ENCODE assay signal across 1 cellular context in the genomic region with DNA sequence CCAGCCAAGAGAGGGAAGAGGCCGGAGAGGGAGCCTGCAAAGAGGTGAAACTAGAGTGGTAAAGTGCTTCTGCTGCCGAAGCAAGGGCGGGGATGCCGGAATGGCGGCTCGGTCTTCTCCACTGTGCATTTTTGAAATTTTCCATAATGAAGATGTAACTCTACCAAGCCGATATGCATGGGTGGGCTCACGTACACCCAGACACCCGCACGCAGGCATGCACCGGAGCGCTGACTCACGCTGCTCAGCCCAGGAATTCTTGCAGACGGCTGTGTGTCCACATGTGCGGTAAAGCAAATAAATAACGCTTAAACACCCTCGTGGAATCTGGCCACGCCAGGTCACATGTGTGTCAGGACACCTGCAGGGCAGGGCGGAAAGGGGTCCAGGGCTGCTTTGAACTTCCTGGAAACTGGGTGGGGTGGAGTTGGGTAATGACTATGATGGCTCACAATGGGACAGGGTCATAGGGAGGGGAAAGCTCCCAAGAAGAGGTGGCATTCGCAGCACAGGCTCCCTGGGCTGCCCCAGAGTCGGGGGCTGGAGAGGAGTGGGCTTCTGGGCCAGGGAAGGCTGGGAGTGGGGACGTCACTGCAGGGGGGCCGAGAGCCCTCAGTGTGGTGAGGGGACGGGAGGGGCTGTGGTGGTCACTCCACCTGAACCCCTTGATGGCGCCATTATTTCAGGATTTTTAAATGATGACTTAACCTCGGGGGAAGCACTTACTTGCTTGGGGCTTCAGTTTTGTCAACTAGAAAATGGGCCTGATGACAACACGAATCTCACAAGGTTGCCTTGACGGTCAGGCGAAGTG.
A peak's percentile ranks its signal among the peaks of the same experiment; 100 is the strongest.
TF ChIP-seq lines count a peak whose summit lies in the region.

No MANE protein-coding gene starts in this region.

TF ChIP-seq in HepG2, 621 proteins besides CTCF, POLR2A, EP300 and RAD21 (continued from another document and continues in another):
- TF ChIP-seq, protein P1, sequence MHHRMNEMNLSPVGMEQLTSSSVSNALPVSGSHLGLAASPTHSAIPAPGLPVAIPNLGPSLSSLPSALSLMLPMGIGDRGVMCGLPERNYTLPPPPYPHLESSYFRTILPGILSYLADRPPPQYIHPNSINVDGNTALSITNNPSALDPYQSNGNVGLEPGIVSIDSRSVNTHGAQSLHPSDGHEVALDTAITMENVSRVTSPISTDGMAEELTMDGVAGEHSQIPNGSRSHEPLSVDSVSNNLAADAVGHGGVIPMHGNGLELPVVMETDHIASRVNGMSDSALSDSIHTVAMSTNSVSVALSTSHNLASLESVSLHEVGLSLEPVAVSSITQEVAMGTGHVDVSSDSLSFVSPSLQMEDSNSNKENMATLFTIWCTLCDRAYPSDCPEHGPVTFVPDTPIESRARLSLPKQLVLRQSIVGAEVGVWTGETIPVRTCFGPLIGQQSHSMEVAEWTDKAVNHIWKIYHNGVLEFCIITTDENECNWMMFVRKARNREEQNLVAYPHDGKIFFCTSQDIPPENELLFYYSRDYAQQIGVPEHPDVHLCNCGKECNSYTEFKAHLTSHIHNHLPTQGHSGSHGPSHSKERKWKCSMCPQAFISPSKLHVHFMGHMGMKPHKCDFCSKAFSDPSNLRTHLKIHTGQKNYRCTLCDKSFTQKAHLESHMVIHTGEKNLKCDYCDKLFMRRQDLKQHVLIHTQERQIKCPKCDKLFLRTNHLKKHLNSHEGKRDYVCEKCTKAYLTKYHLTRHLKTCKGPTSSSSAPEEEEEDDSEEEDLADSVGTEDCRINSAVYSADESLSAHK (CRISPR knock-in tag; IDR thresholded peaks at IDR 0.05; ENCODE audit: borderline replicate concordance), result no peak
- TF ChIP-seq ZNF703 (CRISPR knock-in tag; IDR thresholded peaks at IDR 0.05; ENCODE audit: borderline replicate concordance), result no peak
- TF ChIP-seq, protein P2, sequence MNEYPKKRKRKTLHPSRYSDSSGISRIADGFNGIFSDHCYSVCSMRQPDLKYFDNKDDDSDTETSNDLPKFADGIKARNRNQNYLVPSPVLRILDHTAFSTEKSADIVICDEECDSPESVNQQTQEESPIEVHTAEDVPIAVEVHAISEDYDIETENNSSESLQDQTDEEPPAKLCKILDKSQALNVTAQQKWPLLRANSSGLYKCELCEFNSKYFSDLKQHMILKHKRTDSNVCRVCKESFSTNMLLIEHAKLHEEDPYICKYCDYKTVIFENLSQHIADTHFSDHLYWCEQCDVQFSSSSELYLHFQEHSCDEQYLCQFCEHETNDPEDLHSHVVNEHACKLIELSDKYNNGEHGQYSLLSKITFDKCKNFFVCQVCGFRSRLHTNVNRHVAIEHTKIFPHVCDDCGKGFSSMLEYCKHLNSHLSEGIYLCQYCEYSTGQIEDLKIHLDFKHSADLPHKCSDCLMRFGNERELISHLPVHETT (CRISPR knock-in tag; conservative IDR thresholded peaks at IDR 0.05), result peak; percentile 94
- no peak; the same call in 1 of the 2 replicates for TF ChIP-seq ZNF329 (CRISPR knock-in tag; IDR thresholded peaks at IDR 0.05; ENCODE audit: low read depth)
- peak; percentile 92; the same call in 1 of the 2 replicates for TF ChIP-seq ZNF839 (CRISPR knock-in tag; IDR thresholded peaks at IDR 0.05; ENCODE audit: borderline replicate concordance)
- TF ChIP-seq ZBTB21 (CRISPR knock-in tag; IDR thresholded peaks at IDR 0.05), result peak; percentile 47; the same call in 1 of the 2 replicates
- peak; percentile 42; the same call in 1 of the 2 replicates for TF ChIP-seq REPIN1 (CRISPR knock-in tag; IDR thresholded peaks at IDR 0.05; ENCODE audit: borderline replicate concordance, low read depth)
- peak; percentile 98 for TF ChIP-seq IRF2 (CRISPR knock-in tag; IDR thresholded peaks at IDR 0.05)
- TF ChIP-seq ATF1 (CRISPR knock-in tag; IDR thresholded peaks at IDR 0.05), result peak; percentile 82
- TF ChIP-seq ZNF124 (CRISPR knock-in tag; IDR thresholded peaks at IDR 0.05), result peak; percentile 96
- TF ChIP-seq PCBP2 (optimal IDR thresholded peaks at IDR 0.05; ENCODE audit: low read depth, low read length, poor library complexity, severe bottlenecking), result no peak
- TF ChIP-seq, protein P3, sequence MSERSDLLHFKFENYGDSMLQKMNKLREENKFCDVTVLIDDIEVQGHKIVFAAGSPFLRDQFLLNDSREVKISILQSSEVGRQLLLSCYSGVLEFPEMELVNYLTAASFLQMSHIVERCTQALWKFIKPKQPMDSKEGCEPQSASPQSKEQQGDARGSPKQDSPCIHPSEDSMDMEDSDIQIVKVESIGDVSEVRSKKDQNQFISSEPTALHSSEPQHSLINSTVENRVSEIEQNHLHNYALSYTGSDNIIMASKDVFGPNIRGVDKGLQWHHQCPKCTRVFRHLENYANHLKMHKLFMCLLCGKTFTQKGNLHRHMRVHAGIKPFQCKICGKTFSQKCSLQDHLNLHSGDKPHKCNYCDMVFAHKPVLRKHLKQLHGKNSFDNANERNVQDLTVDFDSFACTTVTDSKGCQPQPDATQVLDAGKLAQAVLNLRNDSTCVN (CRISPR knock-in tag; IDR thresholded peaks at IDR 0.05; ENCODE audit: borderline replicate concordance), result peak; percentile 94
- peak; percentile 91 to 94 for TF ChIP-seq HMGXB4 (CRISPR knock-in tag; IDR thresholded peaks at IDR 0.05; ENCODE audit: borderline replicate concordance in 1 of 2, low read depth in 1 of 2)
- TF ChIP-seq RXRA (CRISPR knock-in tag; IDR thresholded peaks at IDR 0.05), result peak; percentile 99
- peak; percentile 86; the same call in 1 of the 2 replicates for TF ChIP-seq ZNF160 (CRISPR knock-in tag; IDR thresholded peaks at IDR 0.05)
- TF ChIP-seq FOXA3 (CRISPR knock-in tag; IDR thresholded peaks at IDR 0.05), result peak; percentile 99
- TF ChIP-seq, protein P4, sequence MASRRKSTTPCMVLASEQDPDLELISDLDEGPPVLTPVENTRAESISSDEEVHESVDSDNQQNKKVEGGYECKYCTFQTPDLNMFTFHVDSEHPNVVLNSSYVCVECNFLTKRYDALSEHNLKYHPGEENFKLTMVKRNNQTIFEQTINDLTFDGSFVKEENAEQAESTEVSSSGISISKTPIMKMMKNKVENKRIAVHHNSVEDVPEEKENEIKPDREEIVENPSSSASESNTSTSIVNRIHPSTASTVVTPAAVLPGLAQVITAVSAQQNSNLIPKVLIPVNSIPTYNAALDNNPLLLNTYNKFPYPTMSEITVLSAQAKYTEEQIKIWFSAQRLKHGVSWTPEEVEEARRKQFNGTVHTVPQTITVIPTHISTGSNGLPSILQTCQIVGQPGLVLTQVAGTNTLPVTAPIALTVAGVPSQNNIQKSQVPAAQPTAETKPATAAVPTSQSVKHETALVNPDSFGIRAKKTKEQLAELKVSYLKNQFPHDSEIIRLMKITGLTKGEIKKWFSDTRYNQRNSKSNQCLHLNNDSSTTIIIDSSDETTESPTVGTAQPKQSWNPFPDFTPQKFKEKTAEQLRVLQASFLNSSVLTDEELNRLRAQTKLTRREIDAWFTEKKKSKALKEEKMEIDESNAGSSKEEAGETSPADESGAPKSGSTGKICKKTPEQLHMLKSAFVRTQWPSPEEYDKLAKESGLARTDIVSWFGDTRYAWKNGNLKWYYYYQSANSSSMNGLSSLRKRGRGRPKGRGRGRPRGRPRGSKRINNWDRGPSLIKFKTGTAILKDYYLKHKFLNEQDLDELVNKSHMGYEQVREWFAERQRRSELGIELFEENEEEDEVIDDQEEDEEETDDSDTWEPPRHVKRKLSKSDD (CRISPR knock-in tag; IDR thresholded peaks at IDR 0.05; ENCODE audit: low read depth), result peak; percentile 95
- TF ChIP-seq MIER2 (CRISPR knock-in tag; IDR thresholded peaks at IDR 0.05), result peak; percentile 88
- peak; percentile 99 for TF ChIP-seq ZBTB1 (CRISPR knock-in tag; IDR thresholded peaks at IDR 0.05; ENCODE audit: borderline replicate concordance)
- peak; percentile 92; the same call in 1 of the 2 replicates for TF ChIP-seq ZSCAN25 (CRISPR knock-in tag; IDR thresholded peaks at IDR 0.05)
- TF ChIP-seq ZNF652 (CRISPR knock-in tag; IDR thresholded peaks at IDR 0.05; ENCODE audit: borderline replicate concordance, low read depth), result peak; percentile 69; the same call in 1 of the 2 replicates
- peak; percentile 95 for TF ChIP-seq ZNF225 (CRISPR knock-in tag; IDR thresholded peaks at IDR 0.05)
- TF ChIP-seq NFKB2 (CRISPR knock-in tag; IDR thresholded peaks at IDR 0.05; ENCODE audit: borderline replicate concordance), result peak; percentile 77; the same call in 1 of the 2 replicates
- peak; percentile 93 for TF ChIP-seq ZNF607 (CRISPR knock-in tag; IDR thresholded peaks at IDR 0.05; ENCODE audit: borderline replicate concordance)
- TF ChIP-seq, protein P5, sequence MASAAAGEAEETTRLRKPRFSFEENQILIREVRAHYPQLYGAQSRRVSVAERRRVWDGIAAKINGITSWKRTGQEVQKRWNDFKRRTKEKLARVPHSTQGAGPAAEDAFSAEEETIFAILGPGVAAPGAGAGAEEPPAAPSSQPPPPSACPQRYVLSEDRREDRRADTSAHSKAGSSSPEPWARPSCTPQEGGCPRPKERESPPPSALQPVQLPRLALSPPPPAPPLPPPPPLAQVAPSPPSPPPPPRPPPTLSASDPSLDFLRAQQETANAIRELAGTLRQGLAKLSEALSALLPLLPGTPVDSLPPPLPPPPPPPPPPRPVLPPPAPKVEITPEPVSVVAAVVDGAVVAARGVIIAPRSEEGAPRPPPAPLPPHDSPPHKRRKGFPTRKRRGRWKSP (CRISPR knock-in tag; IDR thresholded peaks at IDR 0.05), result peak; percentile 92; the same call in 1 of the 2 replicates
- TF ChIP-seq ZEB1 (IDR thresholded peaks at IDR 0.05; ENCODE audit: insufficient replicate concordance, low read depth), result peak; percentile 93
- TF ChIP-seq E2F2 (CRISPR knock-in tag; IDR thresholded peaks at IDR 0.05; ENCODE audit: borderline replicate concordance), result 0 out of 2 replicates have a peak, but pooled peaks have one; percentile 7
- TF ChIP-seq, protein P6, sequence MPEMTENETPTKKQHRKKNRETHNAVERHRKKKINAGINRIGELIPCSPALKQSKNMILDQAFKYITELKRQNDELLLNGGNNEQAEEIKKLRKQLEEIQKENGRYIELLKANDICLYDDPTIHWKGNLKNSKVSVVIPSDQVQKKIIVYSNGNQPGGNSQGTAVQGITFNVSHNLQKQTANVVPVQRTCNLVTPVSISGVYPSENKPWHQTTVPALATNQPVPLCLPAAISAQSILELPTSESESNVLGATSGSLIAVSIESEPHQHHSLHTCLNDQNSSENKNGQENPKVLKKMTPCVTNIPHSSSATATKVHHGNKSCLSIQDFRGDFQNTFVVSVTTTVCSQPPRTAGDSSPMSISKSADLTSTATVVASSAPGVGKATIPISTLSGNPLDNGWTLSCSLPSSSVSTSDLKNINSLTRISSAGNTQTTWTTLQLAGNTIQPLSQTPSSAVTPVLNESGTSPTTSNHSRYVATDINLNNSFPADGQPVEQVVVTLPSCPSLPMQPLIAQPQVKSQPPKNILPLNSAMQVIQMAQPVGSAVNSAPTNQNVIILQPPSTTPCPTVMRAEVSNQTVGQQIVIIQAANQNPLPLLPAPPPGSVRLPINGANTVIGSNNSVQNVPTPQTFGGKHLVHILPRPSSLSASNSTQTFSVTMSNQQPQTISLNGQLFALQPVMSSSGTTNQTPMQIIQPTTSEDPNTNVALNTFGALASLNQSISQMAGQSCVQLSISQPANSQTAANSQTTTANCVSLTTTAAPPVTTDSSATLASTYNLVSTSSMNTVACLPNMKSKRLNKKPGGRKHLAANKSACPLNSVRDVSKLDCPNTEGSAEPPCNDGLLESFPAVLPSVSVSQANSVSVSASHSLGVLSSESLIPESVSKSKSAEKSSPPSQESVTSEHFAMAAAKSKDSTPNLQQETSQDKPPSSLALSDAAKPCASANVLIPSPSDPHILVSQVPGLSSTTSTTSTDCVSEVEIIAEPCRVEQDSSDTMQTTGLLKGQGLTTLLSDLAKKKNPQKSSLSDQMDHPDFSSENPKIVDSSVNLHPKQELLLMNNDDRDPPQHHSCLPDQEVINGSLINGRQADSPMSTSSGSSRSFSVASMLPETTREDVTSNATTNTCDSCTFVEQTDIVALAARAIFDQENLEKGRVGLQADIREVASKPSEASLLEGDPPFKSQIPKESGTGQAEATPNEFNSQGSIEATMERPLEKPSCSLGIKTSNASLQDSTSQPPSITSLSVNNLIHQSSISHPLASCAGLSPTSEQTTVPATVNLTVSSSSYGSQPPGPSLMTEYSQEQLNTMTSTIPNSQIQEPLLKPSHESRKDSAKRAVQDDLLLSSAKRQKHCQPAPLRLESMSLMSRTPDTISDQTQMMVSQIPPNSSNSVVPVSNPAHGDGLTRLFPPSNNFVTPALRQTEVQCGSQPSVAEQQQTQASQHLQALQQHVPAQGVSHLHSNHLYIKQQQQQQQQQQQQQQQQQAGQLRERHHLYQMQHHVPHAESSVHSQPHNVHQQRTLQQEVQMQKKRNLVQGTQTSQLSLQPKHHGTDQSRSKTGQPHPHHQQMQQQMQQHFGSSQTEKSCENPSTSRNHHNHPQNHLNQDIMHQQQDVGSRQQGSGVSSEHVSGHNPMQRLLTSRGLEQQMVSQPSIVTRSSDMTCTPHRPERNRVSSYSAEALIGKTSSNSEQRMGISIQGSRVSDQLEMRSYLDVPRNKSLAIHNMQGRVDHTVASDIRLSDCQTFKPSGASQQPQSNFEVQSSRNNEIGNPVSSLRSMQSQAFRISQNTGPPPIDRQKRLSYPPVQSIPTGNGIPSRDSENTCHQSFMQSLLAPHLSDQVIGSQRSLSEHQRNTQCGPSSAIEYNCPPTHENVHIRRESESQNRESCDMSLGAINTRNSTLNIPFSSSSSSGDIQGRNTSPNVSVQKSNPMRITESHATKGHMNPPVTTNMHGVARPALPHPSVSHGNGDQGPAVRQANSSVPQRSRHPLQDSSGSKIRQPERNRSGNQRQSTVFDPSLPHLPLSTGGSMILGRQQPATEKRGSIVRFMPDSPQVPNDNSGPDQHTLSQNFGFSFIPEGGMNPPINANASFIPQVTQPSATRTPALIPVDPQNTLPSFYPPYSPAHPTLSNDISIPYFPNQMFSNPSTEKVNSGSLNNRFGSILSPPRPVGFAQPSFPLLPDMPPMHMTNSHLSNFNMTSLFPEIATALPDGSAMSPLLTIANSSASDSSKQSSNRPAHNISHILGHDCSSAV (CRISPR knock-in tag; IDR thresholded peaks at IDR 0.05; ENCODE audit: borderline replicate concordance), result peak; percentile 50; the same call in 1 of the 2 replicates
- peak; percentile 74; the same call in 1 of the 2 replicates for TF ChIP-seq CCDC6 (CRISPR knock-in tag; IDR thresholded peaks at IDR 0.05)
- TF ChIP-seq JUND (CRISPR knock-in tag; IDR thresholded peaks at IDR 0.05), result peak; percentile 97
